In the genomic region with DNA sequence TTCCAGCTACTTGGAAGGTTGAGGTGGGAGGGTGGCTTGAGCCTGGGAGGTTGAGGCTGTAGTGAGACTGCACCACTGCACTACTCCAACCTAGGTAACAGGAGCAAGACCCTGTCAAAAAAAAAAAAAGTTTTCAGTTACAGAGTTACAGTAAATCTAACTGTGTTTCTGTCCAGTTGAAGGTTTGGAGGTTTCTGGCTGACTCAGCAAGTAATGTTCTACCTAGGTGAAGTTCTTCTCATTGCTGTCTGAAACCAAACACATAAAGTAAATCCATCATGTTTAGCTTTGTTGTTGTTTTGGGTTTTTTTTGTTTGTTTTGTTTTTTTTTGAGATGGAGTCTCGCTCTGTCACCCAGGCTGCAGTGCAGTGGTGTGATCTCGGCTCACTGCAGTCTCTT, we compare ENCODE assay signal across 2 cellular contexts.
TF ChIP-seq lines count a peak whose summit lies in the region.

No MANE protein-coding gene starts in this region.

TF ChIP-seq in HepG2, 621 proteins besides CTCF, POLR2A, EP300 and RAD21:
- TF ChIP-seq, protein P1, sequence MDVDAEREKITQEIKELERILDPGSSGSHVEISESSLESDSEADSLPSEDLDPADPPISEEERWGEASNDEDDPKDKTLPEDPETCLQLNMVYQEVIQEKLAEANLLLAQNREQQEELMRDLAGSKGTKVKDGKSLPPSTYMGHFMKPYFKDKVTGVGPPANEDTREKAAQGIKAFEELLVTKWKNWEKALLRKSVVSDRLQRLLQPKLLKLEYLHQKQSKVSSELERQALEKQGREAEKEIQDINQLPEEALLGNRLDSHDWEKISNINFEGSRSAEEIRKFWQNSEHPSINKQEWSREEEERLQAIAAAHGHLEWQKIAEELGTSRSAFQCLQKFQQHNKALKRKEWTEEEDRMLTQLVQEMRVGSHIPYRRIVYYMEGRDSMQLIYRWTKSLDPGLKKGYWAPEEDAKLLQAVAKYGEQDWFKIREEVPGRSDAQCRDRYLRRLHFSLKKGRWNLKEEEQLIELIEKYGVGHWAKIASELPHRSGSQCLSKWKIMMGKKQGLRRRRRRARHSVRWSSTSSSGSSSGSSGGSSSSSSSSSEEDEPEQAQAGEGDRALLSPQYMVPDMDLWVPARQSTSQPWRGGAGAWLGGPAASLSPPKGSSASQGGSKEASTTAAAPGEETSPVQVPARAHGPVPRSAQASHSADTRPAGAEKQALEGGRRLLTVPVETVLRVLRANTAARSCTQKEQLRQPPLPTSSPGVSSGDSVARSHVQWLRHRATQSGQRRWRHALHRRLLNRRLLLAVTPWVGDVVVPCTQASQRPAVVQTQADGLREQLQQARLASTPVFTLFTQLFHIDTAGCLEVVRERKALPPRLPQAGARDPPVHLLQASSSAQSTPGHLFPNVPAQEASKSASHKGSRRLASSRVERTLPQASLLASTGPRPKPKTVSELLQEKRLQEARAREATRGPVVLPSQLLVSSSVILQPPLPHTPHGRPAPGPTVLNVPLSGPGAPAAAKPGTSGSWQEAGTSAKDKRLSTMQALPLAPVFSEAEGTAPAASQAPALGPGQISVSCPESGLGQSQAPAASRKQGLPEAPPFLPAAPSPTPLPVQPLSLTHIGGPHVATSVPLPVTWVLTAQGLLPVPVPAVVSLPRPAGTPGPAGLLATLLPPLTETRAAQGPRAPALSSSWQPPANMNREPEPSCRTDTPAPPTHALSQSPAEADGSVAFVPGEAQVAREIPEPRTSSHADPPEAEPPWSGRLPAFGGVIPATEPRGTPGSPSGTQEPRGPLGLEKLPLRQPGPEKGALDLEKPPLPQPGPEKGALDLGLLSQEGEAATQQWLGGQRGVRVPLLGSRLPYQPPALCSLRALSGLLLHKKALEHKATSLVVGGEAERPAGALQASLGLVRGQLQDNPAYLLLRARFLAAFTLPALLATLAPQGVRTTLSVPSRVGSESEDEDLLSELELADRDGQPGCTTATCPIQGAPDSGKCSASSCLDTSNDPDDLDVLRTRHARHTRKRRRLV (CRISPR knock-in tag; IDR thresholded peaks at IDR 0.05), result no peak
- no peak for TF ChIP-seq SAP130 (CRISPR knock-in tag; IDR thresholded peaks at IDR 0.05; ENCODE audit: low read depth)
- no peak for TF ChIP-seq SAFB2 (CRISPR knock-in tag; IDR thresholded peaks at IDR 0.05; ENCODE audit: borderline replicate concordance, low read depth)
- peak; percentile 92 to 96 for TF ChIP-seq MAFK (conservative IDR thresholded peaks at IDR 0.05 in 1 of 2, IDR thresholded peaks at IDR 0.05 in 1 of 2; ENCODE audit: low read length in 2 of 2)
- TF ChIP-seq, protein P2, sequence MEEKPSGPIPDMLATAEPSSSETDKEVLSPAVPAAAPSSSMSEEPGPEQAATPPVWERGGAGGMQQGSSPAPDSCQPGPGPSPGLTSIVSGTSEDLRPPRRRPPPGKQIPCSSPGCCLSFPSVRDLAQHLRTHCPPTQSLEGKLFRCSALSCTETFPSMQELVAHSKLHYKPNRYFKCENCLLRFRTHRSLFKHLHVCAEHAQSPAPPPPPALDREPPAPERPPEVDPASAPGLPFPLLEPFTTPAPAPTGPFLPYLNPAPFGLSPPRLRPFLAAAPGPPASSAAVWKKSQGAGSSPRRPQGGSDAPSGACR (CRISPR knock-in tag; IDR thresholded peaks at IDR 0.05), result no peak
- peak; percentile 93 for TF ChIP-seq MAFF (IDR thresholded peaks at IDR 0.05; ENCODE audit: low read depth, low read length)
- no peak for TF ChIP-seq FLYWCH1 (CRISPR knock-in tag; IDR thresholded peaks at IDR 0.05)

TF ChIP-seq in IMR-90, 13 proteins besides CTCF, POLR2A, EP300 and RAD21:
- no peak for TF ChIP-seq RCOR1 (IDR thresholded peaks at IDR 0.05; ENCODE audit: insufficient replicate concordance, low read length)
- no peak for TF ChIP-seq NFE2L2 (IDR thresholded peaks at IDR 0.05; ENCODE audit: low read depth, low read length)
- no peak for TF ChIP-seq RFX5 (IDR thresholded peaks at IDR 0.05; ENCODE audit: low read depth, low read length)
- no peak for TF ChIP-seq FOS (IDR thresholded peaks at IDR 0.05; ENCODE audit: low read depth, low read length)
- TF ChIP-seq MAFK (IDR thresholded peaks at IDR 0.05; ENCODE audit: low read depth, low read length), result peak; percentile 83
- no peak for TF ChIP-seq ELK1 (IDR thresholded peaks at IDR 0.05; ENCODE audit: borderline replicate concordance, low read depth, low read length)
